7 cellular contexts compared by ENCODE assay signal in genomic region chr5:123037104-123037418, GRCh38. TPM values are rescaled to one million over a fixed set of nuclear protein-coding genes. Genes with fewer than 3 reads are reported as not detected.
DNase-seq lines count a peak whose midpoint lies in the region; ATAC-seq and TF ChIP-seq lines count a peak whose summit lies in the region.

No MANE protein-coding gene starts in this region.

- ATAC-seq in GM21367 (IDR thresholded peaks at IDR 0.05; ENCODE audit: unreplicated experiment) = no peak

- H3K4me3 ChIP-seq in HFF-Myc (replicated peaks; ENCODE audit: low read depth, low read length) (peak overlapping the region; percentile 70), iPS-20b (ENCODE audit: low read length) (peak overlapping the region; percentile 78), stomach (peak overlapping the region; percentile 60 to 78 (median 74))

- H3K36me3 ChIP-seq in iPS-20b (ENCODE audit: insufficient read depth, low read depth, low read length) (no peaks in the 10 kb centered on the region), stomach (no peaks in the 10 kb centered on the region)

- H3K9me3 ChIP-seq in iPS-20b (ENCODE audit: insufficient read depth, low read depth, low read length) (no peaks in the 10 kb centered on the region), stomach (no peaks in the 10 kb centered on the region)

- H3K27me3 ChIP-seq in iPS-20b (ENCODE audit: insufficient read depth, low read length) (peaks cover 61% of the 10 kb centered on the region), stomach (peaks cover 0 to 22% (median 0%) of the 10 kb centered on the region in 3 donors)

- H3K9ac ChIP-seq in iPS-20b (ENCODE audit: low read depth, low read length) = peak overlapping the region; percentile 54; the same call in 1 of the 2 replicates

- H3K4me1 ChIP-seq in iPS-20b (ENCODE audit: insufficient read depth, low read length) (peaks cover 6% of the 10 kb centered on the region; the same call in 1 of the 2 replicates), stomach (peaks cover 5 to 31% (median 21%) of the 10 kb centered on the region in 4 donors)

- TF ChIP-seq EP300 in stomach (IDR thresholded peaks at IDR 0.05) = peak; percentile 3

- H3K27ac ChIP-seq in iPS-20b (ENCODE audit: low read length) (no peak overlapping the region), stomach (peak overlapping the region; percentile 88 to 96 (median 94))

- intact Hi-C loops in stomach (cut with DNase I; ENCODE audit: low total_unique reads) = no loop called here

- TF ChIP-seq POLR2A in stomach (IDR thresholded peaks at IDR 0.05) = no peak

- no peak for DNase-seq in HFF-Myc (ENCODE audit: extremely low read depth, low read depth)
- DNase-seq in amniotic epithelial cell (ENCODE audit: low read depth) = peak; percentile 58
- DNase-seq in stomach = no peak
- no peak for DNase-seq in amygdala (lab: John Stamatoyannopoulos, UW)
- no peak for DNase-seq in stimulated activated CD4-positive, alpha-beta T cell treated with anti-CD3 and anti-CD28 coated beads, Interleukin-12 subunit alpha, Interleukin-12 subunit beta, amount 100 ng/mL, for 4 hours

- 0 to 3% (median 2%) methylated on average over 8 to 11 of the region's 11 CpGs for whole genome bisulfite sequencing in stomach, 5 donors

- TF ChIP-seq CTCF in HFF-Myc (IDR thresholded peaks at IDR 0.05; ENCODE audit: low read depth, low read length, missing control alignments) (no peak), stomach (IDR thresholded peaks at IDR 0.05) (no peak)

RNA-seq across cellular contexts. Expression of gene PPIC, which starts 0.5 kb away (rescaled TPM):
- total RNA-seq in stomach = 10 to 100 TPM; 10.5 to 57.5 (median 22.3) TPM
- polyA plus RNA-seq in stomach = 10 to 100 TPM in 2 of 3 donors, 1 to 10 TPM in 1; 6.9 to 19.9 (median 19.0) TPM

RNA-seq across cellular contexts. Expression of gene PRDM6, which starts 52.0 kb away (rescaled TPM):
- total RNA-seq in stomach = 10 to 100 TPM in 1 of 5 donors, 1 to 10 TPM in 1, under 1 TPM in 3; under 0.01 to 24.2 (median 0.87) TPM
- 1 to 10 TPM in 1 of 3 donors, under 1 TPM in 2; 0.15 to 1.8 (median 0.19) TPM for polyA plus RNA-seq in stomach
